ENCODE assay signal across 35 cellular contexts in the genomic region with DNA sequence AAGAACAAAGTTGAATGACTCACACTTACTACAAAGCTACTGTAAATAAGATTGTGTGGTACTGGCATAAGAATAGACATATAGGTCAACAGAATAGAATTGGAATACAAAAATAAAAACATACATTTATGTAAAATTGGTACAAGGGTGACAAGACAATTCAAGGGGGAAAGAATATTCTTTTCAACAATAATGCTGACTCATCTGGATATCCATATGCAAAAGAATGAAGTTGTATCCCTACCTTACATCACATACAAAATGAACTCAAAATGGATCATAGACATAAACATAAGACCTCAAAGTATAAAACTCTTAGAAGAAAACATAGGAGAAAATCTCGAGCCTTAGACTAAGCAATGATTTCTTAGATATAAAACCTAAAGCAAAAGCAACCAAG. TPM values are rescaled to one million over a fixed set of nuclear protein-coding genes. Genes with fewer than 3 reads are reported as not detected.
"Had no signal": no experiment of that assay in that cellular context is flagged by ENCODE, and none has a peak within 500 bp of the region (broad histone marks: within the 10 kb centered on the region; RNA-seq: fewer than 3 reads in every experiment).

No MANE protein-coding gene starts in this region.

- FAIRE-seq: bronchial epithelial cell, TTC549 had no signal

- H3K36me3 ChIP-seq: adrenal gland, ascending aorta, cardiac muscle cell had no signal

- H3K9me3 ChIP-seq: adrenal gland, ascending aorta had no signal

- ATAC-seq: activated CD8-positive, alpha-beta T cell treated with anti-CD3 and anti-CD28 coated beads for 36 hours; activated naive CD4-positive, alpha-beta T cell treated with anti-CD3 and anti-CD28 coated beads, Interleukin-2, amount 50 U/mL, for 72 hours; activated T-cell treated with anti-CD3 and anti-CD28 coated beads, Interleukin-2, amount 50 U/mL, for 4 hours; activated T-cell treated with anti-CD3 and anti-CD28 coated beads, Interleukin-2, amount 50 U/mL, for 72 hours; activated T-helper 17 cell treated with anti-CD3 and anti-CD28 coated beads, Interleukin-2, amount 50 U/mL, for 72 hours; T-helper 17 cell had no signal

- H3K4me3 ChIP-seq: adrenal gland, ascending aorta, cardiac muscle cell had no signal

- H3K27me3 ChIP-seq: adrenal gland, ascending aorta, cardiac muscle cell had no signal

- DNase-seq: activated B cell treated with CpG ODN at 0.5 μM for 24 hours; activated CD4-positive, alpha-beta memory T cell treated with anti-CD3 and anti-CD28 coated beads for 36 hours; activated CD4-positive, alpha-beta T cell treated with anti-CD3 and anti-CD28 coated beads for 4 hours; activated CD4-positive, alpha-beta T cell treated with anti-CD3 and anti-CD28 coated beads, Interleukin-2, amount 10 ng/mL, durations not matched to agents 24 days and 14 days; activated CD4-positive, alpha-beta T cell treated with anti-CD3 and anti-CD28 coated beads, Interleukin-2, amount 50 U/mL, for 1 hour; activated CD4-positive, alpha-beta T cell treated with anti-CD3 and anti-CD28 coated beads, Interleukin-2, amount 50 U/mL, for 4 hours; activated CD4-positive, CD25-positive, alpha-beta regulatory T cell treated with anti-CD3 and anti-CD28 coated beads, Interleukin-2, amount 50 U/mL, for 72 hours; activated CD8-positive, alpha-beta memory T cell treated with anti-CD3 and anti-CD28 coated beads, Interleukin-2, amount 50 U/mL, for 4 hours; activated CD8-positive, alpha-beta T cell treated with anti-CD3 and anti-CD28 coated beads for 36 hours; activated effector memory CD4-positive, alpha-beta T cell treated with anti-CD3 and anti-CD28 coated beads, Interleukin-2, amount 50 U/mL, for 16 hours; activated gamma-delta T cell treated with Interleukin-2 at 50 U/mL for 16 hours; activated naive CD4-positive, alpha-beta T cell; activated naive CD4-positive, alpha-beta T cell treated with anti-CD3 and anti-CD28 coated beads for 36 hours; activated naive CD4-positive, alpha-beta T cell treated with anti-CD3 and anti-CD28 coated beads, Interleukin-2, amount 50 U/mL, for 16 hours; activated naive CD8-positive, alpha-beta T cell treated with anti-CD3 and anti-CD28 coated beads for 36 hours; activated T-cell treated with anti-CD3 and anti-CD28 coated beads for 4 hours; activated T-cell treated with anti-CD3 and anti-CD28 coated beads, Interleukin-2, amount 50 U/mL, for 1 hour; activated T-cell treated with anti-CD3 and anti-CD28 coated beads, Interleukin-2, amount 50 U/mL, for 4 hours; activated T-cell treated with anti-CD3 and anti-CD28 coated beads, Interleukin-2, amount 50 U/mL, for 72 hours; adrenal gland; amniotic stem cell; anterior cingulate cortex; caudate nucleus; cerebellar nuclear complex; T-helper 17 cell had no signal

- H3K27ac ChIP-seq: adrenal gland, ascending aorta, cardiac muscle cell, VCaP had no signal

- H3K4me1 ChIP-seq: adrenal gland, ascending aorta had no signal

RNA-seq across cellular contexts. Expression of gene CHGB, which starts 11.9 kb away (rescaled TPM):
- total RNA-seq: activated B cell treated with CpG ODN at 0.5 μM for 24 hours; activated CD4-positive, alpha-beta T cell treated with anti-CD3 and anti-CD28 coated beads, Interleukin-2, amount 10 ng/mL, durations not matched to agents 24 days and 14 days; activated CD8-positive, alpha-beta T cell treated with anti-CD3 and anti-CD28 coated beads for 36 hours; activated naive CD4-positive, alpha-beta T cell treated with anti-CD3 and anti-CD28 coated beads for 36 hours; activated T-cell treated with anti-CD3 and anti-CD28 coated beads, Interleukin-2, amount 50 U/mL, for 72 hours; activated T-helper 1 cell treated with anti-CD3 and anti-CD28 coated beads, Interleukin-12 subunit alpha, Interleukin-12 subunit beta, Interleukin-2, Interleukin-4 antibody, amounts not matched to agents 30 ng/mL and 10 ng/mL and 1 ng/mL, durations not matched to agents 14 hours and 24 hours and 36 hours; bronchial epithelial cell; chondrocyte; T-helper 1 cell treated with Interleukin-12 subunit alpha and Interleukin-12 subunit beta and Interleukin-4 antibody, amounts not matched to agents 30 ng/mL and 1 ng/mL, for 36 hours had no signal
